In the genomic region with DNA sequence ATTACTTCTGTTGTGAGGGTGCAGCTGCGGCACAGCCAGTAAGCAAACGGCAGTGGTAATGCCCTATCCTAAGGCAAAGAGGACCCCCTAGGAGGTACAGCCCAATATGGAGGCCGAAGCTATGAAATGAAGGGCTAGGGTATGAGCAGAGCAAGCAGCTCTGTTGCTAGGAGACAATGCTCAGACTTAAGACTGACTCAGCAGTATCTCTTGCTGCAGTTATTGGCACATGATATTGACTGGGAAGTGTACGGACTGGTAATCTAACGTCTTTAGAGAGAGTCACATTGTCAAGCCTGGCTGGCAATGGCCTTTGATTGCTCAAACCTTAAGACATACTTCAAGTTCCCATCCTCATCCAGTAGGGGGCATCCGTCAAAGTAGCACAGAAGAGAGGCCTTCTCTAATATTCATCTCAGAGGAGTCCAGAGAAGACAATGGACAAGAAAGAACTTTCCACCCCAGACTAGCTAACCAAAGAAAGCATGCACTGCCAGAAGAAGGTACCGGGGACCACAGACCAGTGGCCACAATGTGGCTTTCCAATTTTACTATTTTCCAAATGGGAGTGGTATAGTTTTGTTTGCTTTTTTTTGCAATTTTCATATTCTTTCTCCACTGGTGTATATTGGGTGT, we compare ENCODE assay signal across 8 cellular contexts. TPM values are rescaled to one million over a fixed set of nuclear protein-coding genes. Genes with fewer than 3 reads are reported as not detected.
DNase-seq lines count a peak whose midpoint lies in the region; ATAC-seq and TF ChIP-seq lines count a peak whose summit lies in the region.

No MANE protein-coding gene starts in this region.

- no peak overlapping the region for H3K9ac ChIP-seq in endodermal cell (ENCODE audit: extremely low read depth, low read length, poor library complexity, severe bottlenecking)

- intact Hi-C loops in CD8-positive, alpha-beta T cell (cut with DNase I, micrococcal nuclease): no loop called here
- intact Hi-C loops in PC-9 (cut with micrococcal nuclease; ENCODE audit: unreplicated experiment): loop anchor here (5.0 kb wide), 1 partner anchor 472 kb away; no protein-coding TSS in a partner anchor

- BruUV-seq in PC-9 (replicated peaks; lab: Mats Ljungman, UMichigan): no TSS peak

- H3K36me3 ChIP-seq in CD8-positive, alpha-beta T cell (ENCODE audit: insufficient read depth, low read length): no peaks in the 10 kb centered on the region
- no peaks in the 10 kb centered on the region for H3K36me3 ChIP-seq in PC-9 (ENCODE audit: low read depth)
- no peaks in the 10 kb centered on the region for H3K36me3 ChIP-seq in endodermal cell (ENCODE audit: control insufficient read depth, insufficient read depth, low read length)

- H3K9me2 ChIP-seq in PC-9 (ENCODE audit: insufficient read depth): no peaks in the 10 kb centered on the region

- no peaks in the 10 kb centered on the region for H4K20me1 ChIP-seq in PC-9 (ENCODE audit: insufficient read depth)

- H3K27me3 Mint-ChIP-seq in CD8-positive, alpha-beta T cell (ENCODE audit: low read depth): peaks cover 4% of the 10 kb centered on the region
- no peaks in the 10 kb centered on the region for H3K27me3 Mint-ChIP-seq in endodermal cell (ENCODE audit: insufficient read depth)
- peaks cover 41% of the 10 kb centered on the region for H3K27me3 Mint-ChIP-seq in nephron (ENCODE audit: low read depth)
- peaks cover 15% of the 10 kb centered on the region for H3K27me3 Mint-ChIP-seq in stimulated activated memory B cell treated with anti-CD40 and anti-IgM and Interleukin-4, amounts not matched to agents 10 μg/mL and 1 μg/mL and 100 μg/mL, for 72 hours

- no peaks in the 10 kb centered on the region for H3K9me3 Mint-ChIP-seq in CD8-positive, alpha-beta T cell
- no peaks in the 10 kb centered on the region for H3K9me3 Mint-ChIP-seq in endodermal cell
- no peaks in the 10 kb centered on the region for H3K9me3 Mint-ChIP-seq in nephron
- H3K9me3 Mint-ChIP-seq in stimulated activated memory B cell treated with anti-CD40 and anti-IgM and Interleukin-4, amounts not matched to agents 10 μg/mL and 1 μg/mL and 100 μg/mL, for 72 hours: no peaks in the 10 kb centered on the region

- DNase-seq in CD8-positive, alpha-beta T cell: peak in 1 of 7 experiments; percentile 14
- DNase-seq in GM20000 (ENCODE audit: low spot score) (peak; percentile 47), PC-9 (no peak), endodermal cell (peak; percentile 72), NCI-H1092 treated with DMSO at 0.1 percent for 48 hours (lab: John Stamatoyannopoulos, UW) (no peak)

- H3K27ac ChIP-seq in CD8-positive, alpha-beta T cell (ENCODE audit: low read depth, low read length): no peak overlapping the region
- H3K27ac ChIP-seq in PC-9 (no peak overlapping the region), endodermal cell (ENCODE audit: low read depth, low read length) (no peak overlapping the region)

- POLR2A ChIA-PET in CD8-positive, alpha-beta T cell (lab: Charles Lee): no interaction called here
- POLR2A ChIA-PET in PC-9 (lab: Charles Lee; ENCODE audit: unreplicated experiment): no interaction called here

- H3K4me1 Mint-ChIP-seq in CD8-positive, alpha-beta T cell (ENCODE audit: low read depth): no peaks in the 10 kb centered on the region
- H3K4me1 Mint-ChIP-seq in endodermal cell (peaks cover 8% of the 10 kb centered on the region), nephron (peaks cover 8% of the 10 kb centered on the region)
- no peaks in the 10 kb centered on the region for H3K4me1 Mint-ChIP-seq in stimulated activated memory B cell treated with anti-CD40 and anti-IgM and Interleukin-4, amounts not matched to agents 10 μg/mL and 1 μg/mL and 100 μg/mL, for 72 hours

- CTCF ChIA-PET in CD8-positive, alpha-beta T cell (lab: Charles Lee): interaction anchor here (0.7 to 1.4 kb wide), 2 partner anchors 23 to 298 kb away, joined by 4 to 5 read pairs; no protein-coding TSS in a partner anchor
- CTCF ChIA-PET in PC-9 (lab: Charles Lee): interaction anchor here (0.6 kb wide), 1 partner anchor 86 kb away, joined by 3 read pairs; no protein-coding TSS in a partner anchor

- no peak overlapping the region for H2AFZ ChIP-seq in PC-9

- peak; percentile 34 for TF ChIP-seq CTCF in CD8-positive, alpha-beta T cell (IDR thresholded peaks at IDR 0.05)
- TF ChIP-seq CTCF in GM20000 (IDR thresholded peaks at IDR 0.05; ENCODE audit: extremely low read depth, missing control alignments): peak; percentile 67
- peak; percentile 71 for TF ChIP-seq CTCF in PC-9 (conservative IDR thresholded peaks at IDR 0.05)
- TF ChIP-seq CTCF in endodermal cell (conservative IDR thresholded peaks at IDR 0.05): peak; percentile 83
- peak; percentile 43 to 58 (median 49) for TF ChIP-seq CTCF in nephron (IDR thresholded peaks at IDR 0.05; ENCODE audit: unreplicated experiment in 3 of 3)

- H3K36me3 Mint-ChIP-seq in CD8-positive, alpha-beta T cell: no peaks in the 10 kb centered on the region
- no peaks in the 10 kb centered on the region for H3K36me3 Mint-ChIP-seq in endodermal cell (ENCODE audit: low read depth)
- H3K36me3 Mint-ChIP-seq in nephron (ENCODE audit: low read depth): no peaks in the 10 kb centered on the region
- H3K36me3 Mint-ChIP-seq in stimulated activated memory B cell treated with anti-CD40 and anti-IgM and Interleukin-4, amounts not matched to agents 10 μg/mL and 1 μg/mL and 100 μg/mL, for 72 hours: no peaks in the 10 kb centered on the region

- H3K4me2 ChIP-seq in PC-9: no peak overlapping the region

- H3K4me3 Mint-ChIP-seq in CD8-positive, alpha-beta T cell: no peak overlapping the region
- no peak overlapping the region for H3K4me3 Mint-ChIP-seq in endodermal cell
- no peak overlapping the region for H3K4me3 Mint-ChIP-seq in nephron
- H3K4me3 Mint-ChIP-seq in stimulated activated memory B cell treated with anti-CD40 and anti-IgM and Interleukin-4, amounts not matched to agents 10 μg/mL and 1 μg/mL and 100 μg/mL, for 72 hours: no peak overlapping the region

- H3F3A ChIP-seq in PC-9 (ENCODE audit: insufficient read depth, low read depth): no peaks in the 10 kb centered on the region

- H3K79me2 ChIP-seq in PC-9 (ENCODE audit: low read depth): no peaks in the 10 kb centered on the region

- ATAC-seq in CD8-positive, alpha-beta T cell: no peak
- no peak for ATAC-seq in stimulated activated memory B cell treated with anti-CD40 and anti-IgM and Interleukin-4, amounts not matched to agents 10 μg/mL and 1 μg/mL and 100 μg/mL, for 72 hours
- ATAC-seq in GM21529 (IDR thresholded peaks at IDR 0.05; ENCODE audit: unreplicated experiment): no peak

- no peaks in the 10 kb centered on the region for H3K4me1 ChIP-seq in CD8-positive, alpha-beta T cell (ENCODE audit: insufficient read depth, low read length)
- H3K4me1 ChIP-seq in PC-9 (replicated peaks; ENCODE audit: insufficient read depth) (no peaks in the 10 kb centered on the region), endodermal cell (ENCODE audit: control insufficient read depth, insufficient read depth, low read length) (no peaks in the 10 kb centered on the region)

- H3K4me3 ChIP-seq in CD8-positive, alpha-beta T cell (ENCODE audit: low read depth, low read length): no peak overlapping the region
- H3K4me3 ChIP-seq in PC-9 (no peak overlapping the region), endodermal cell (ENCODE audit: low read length) (no peak overlapping the region)

- no peaks in the 10 kb centered on the region for H3K27me3 ChIP-seq in CD8-positive, alpha-beta T cell (ENCODE audit: insufficient read depth, low read length)
- H3K27me3 ChIP-seq in PC-9 (ENCODE audit: insufficient read depth, low read depth) (peaks cover 20% of the 10 kb centered on the region), endodermal cell (ENCODE audit: control insufficient read depth, insufficient read depth, low read length, poor library complexity, severe bottlenecking) (no peaks in the 10 kb centered on the region)

- WGBS in endodermal cell (ENCODE audit: insufficient coverage in 1 of 2, insufficient read length in 1 of 2), 2 experiments: 70 to 76% methylated on average over 4 to 7 of the region's 7 CpGs

- H3K9me3 ChIP-seq in CD8-positive, alpha-beta T cell (ENCODE audit: low read length): no peaks in the 10 kb centered on the region
- no peaks in the 10 kb centered on the region for H3K9me3 ChIP-seq in PC-9 (ENCODE audit: insufficient read depth, low read depth)
- no peaks in the 10 kb centered on the region for H3K9me3 ChIP-seq in endodermal cell (ENCODE audit: control insufficient read depth, low read length)

- H3K27ac Mint-ChIP-seq in CD8-positive, alpha-beta T cell: no peak overlapping the region
- H3K27ac Mint-ChIP-seq in endodermal cell (no peak overlapping the region), nephron (peak overlapping the region in 1 of 3 experiments; percentile 49)
- H3K27ac Mint-ChIP-seq in stimulated activated memory B cell treated with anti-CD40 and anti-IgM and Interleukin-4, amounts not matched to agents 10 μg/mL and 1 μg/mL and 100 μg/mL, for 72 hours: no peak overlapping the region

RNA-seq across cellular contexts. Expression of a gene that starts 37.0 kb away (rescaled TPM):
- total RNA-seq in CD8-positive, alpha-beta T cell: under 1 TPM; 0.11 TPM
- total RNA-seq in PC-9 (2021): not detected in 2 replicates
- under 1 TPM in 1 of 2 donors, not detected in 1; 0.15 TPM for total RNA-seq in endodermal cell
- polyA plus RNA-seq in endodermal cell (2013, experiment 1 of 2): 0.14 TPM
- 0.08 TPM for polyA plus RNA-seq in endodermal cell (2013, experiment 2 of 2)

Comparison
In these comparisons a context has a peak if more than half of its experiments do, and no peak if none do; other contexts are left out.
1. DNase-seq: peak in GM20000 (single experiment) and endodermal cell (single experiment); none in PC-9 (0 of 2) and NCI-H1092 treated with DMSO at 0.1 percent for 48 hours (single experiment).
2. Peak in every context shown above with its lines, with median percentiles within 50 percentile points of each other: CTCF ChIP-seq.